In genomic region chr4:8737601-8738279, GRCh38 we compare ENCODE assay signal across 17 cellular contexts.
A peak's percentile ranks its signal among the peaks of the same experiment; 100 is the strongest.
DNase-seq lines count a peak whose midpoint lies in the region; FAIRE-seq and TF ChIP-seq lines count a peak whose summit lies in the region.
"Had no signal": no experiment of that assay in that cellular context is flagged by ENCODE, and none has a peak within 500 bp of the region (broad histone marks: within the 10 kb centered on the region; RNA-seq: fewer than 3 reads in every experiment).

No MANE protein-coding gene starts in this region.

- H2BK120ac ChIP-seq in mesendoderm (ENCODE audit: low read depth, low read length): no peak overlapping the region

- no peak overlapping the region for H3K4ac ChIP-seq in mesendoderm (ENCODE audit: low read depth, low read length)

- no peak overlapping the region for H3K56ac ChIP-seq in mesendoderm (ENCODE audit: low read length)

- no peak overlapping the region for H3K9ac ChIP-seq in mesendoderm (ENCODE audit: low read length)

- H4K5ac ChIP-seq in mesendoderm (ENCODE audit: low read length): no peak overlapping the region

- H3K27ac ChIP-seq in mesendoderm (ENCODE audit: low read depth, low read length): no peak overlapping the region

- no peaks in the 10 kb centered on the region for H3K79me2 ChIP-seq in mesendoderm (ENCODE audit: control insufficient read depth, insufficient read depth, low read length)

- no peak overlapping the region for H3K18ac ChIP-seq in mesendoderm (ENCODE audit: low read length)

- FAIRE-seq in D721Med (lab: Jason Lieb, UNC): no peak
- FAIRE-seq: GM12892, H54, K562 had no signal

- no peak for TF ChIP-seq CTCF in D721Med (IDR thresholded peaks at IDR 0.05; ENCODE audit: insufficient read depth, missing control alignments)

- WGBS in mesendoderm (ENCODE audit: extremely low coverage, insufficient coverage, low lambda C conversion rate): no CpG with 5 or more reads among the region's 23 CpGs

- no peaks in the 10 kb centered on the region for H3K4me1 ChIP-seq in mesendoderm (ENCODE audit: control insufficient read depth, low read depth, low read length)

- H3K23ac ChIP-seq in mesendoderm (ENCODE audit: low read length): no peak overlapping the region

- no peak overlapping the region for H3K4me3 ChIP-seq in mesendoderm (ENCODE audit: low read length)
- H3K4me3 ChIP-seq: K562 had no signal

- no peak overlapping the region for H4K8ac ChIP-seq in mesendoderm (ENCODE audit: low read depth, low read length)

- H2BK5ac ChIP-seq in mesendoderm (ENCODE audit: low read length): no peak overlapping the region

- H3K4me2 ChIP-seq in mesendoderm (ENCODE audit: low read length): no peak overlapping the region

- H2AK5ac ChIP-seq in mesendoderm (ENCODE audit: low read length): no peak overlapping the region

- H3K27me3 ChIP-seq in mesendoderm (ENCODE audit: insufficient read depth, low read length, poor library complexity): no peaks in the 10 kb centered on the region

- no peaks in the 10 kb centered on the region for H3K36me3 ChIP-seq in mesendoderm (ENCODE audit: control insufficient read depth, insufficient read depth, low read length)

- no peaks in the 10 kb centered on the region for H3K79me1 ChIP-seq in mesendoderm (ENCODE audit: low read length)

- H2BK15ac ChIP-seq in mesendoderm (replicated peaks; ENCODE audit: low read depth): no peak overlapping the region

- peak; percentile 33 for DNase-seq in activated CD8-positive, alpha-beta memory T cell treated with anti-CD3 and anti-CD28 coated beads for 24 hours
- no peak for DNase-seq in activated CD8-positive, alpha-beta memory T cell treated with anti-CD3 and anti-CD28 coated beads, Interleukin-2, amount 50 U/mL, for 4 hours
- peak; percentile 1 for DNase-seq in GM03348 (ENCODE audit: low spot score)
- DNase-seq in islet precursor cell: peak; percentile 37
- peak; percentile 38 for DNase-seq in retina
- DNase-seq in D721Med (ENCODE audit: insufficient read length, low spot score): no peak
- DNase-seq in mesendoderm: no peak
- no peak for DNase-seq in NCI-H1436 (lab: John Stamatoyannopoulos, UW)
- DNase-seq: Calu3; CD4-positive, alpha-beta T cell; NCI-H1105; NCI-H1694; NCI-H2081 treated with DMSO at 0.1 percent for 48 hours; NCI-H446 treated with DMSO at 0.1 percent for 48 hours had no signal

Comparison
In these comparisons a context has a peak if more than half of its experiments do, and no peak if none do; other contexts are left out.
1. DNase-seq: peak in activated CD8-positive, alpha-beta memory T cell treated with anti-CD3 and anti-CD28 coated beads for 24 hours (single experiment), GM03348 (single experiment), islet precursor cell (single experiment) and retina (single experiment); none in activated CD8-positive, alpha-beta memory T cell treated with anti-CD3 and anti-CD28 coated beads, Interleukin-2, amount 50 U/mL, for 4 hours (single experiment), D721Med (single experiment), mesendoderm (single experiment) and NCI-H1436 (single experiment).